In the genomic region with DNA sequence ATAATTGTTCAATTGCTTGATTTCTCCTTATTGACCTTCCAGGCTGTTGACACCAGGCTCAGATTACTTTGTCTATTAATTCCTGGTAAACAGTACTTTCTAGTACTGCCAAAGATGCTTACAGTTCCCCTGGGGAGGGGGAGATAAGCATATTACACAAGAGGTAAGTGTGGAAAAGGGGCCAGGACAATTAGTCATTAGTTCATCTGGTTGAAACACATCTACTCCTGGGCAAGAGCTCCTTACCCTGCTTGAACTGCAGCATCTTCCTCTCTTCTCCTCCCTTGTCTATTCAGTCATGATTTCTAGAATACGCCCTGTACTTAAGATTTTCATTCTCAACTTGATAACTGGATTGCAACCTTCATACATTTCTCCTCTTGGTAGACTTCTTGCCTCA, we compare ENCODE assay signal across 1 cellular context.
TF ChIP-seq lines count a peak whose summit lies in the region.

No MANE protein-coding gene starts in this region.

TF ChIP-seq in GM23338, 12 proteins besides CTCF, POLR2A, EP300 and RAD21 (continued from another document):
- TF ChIP-seq, protein P1, sequence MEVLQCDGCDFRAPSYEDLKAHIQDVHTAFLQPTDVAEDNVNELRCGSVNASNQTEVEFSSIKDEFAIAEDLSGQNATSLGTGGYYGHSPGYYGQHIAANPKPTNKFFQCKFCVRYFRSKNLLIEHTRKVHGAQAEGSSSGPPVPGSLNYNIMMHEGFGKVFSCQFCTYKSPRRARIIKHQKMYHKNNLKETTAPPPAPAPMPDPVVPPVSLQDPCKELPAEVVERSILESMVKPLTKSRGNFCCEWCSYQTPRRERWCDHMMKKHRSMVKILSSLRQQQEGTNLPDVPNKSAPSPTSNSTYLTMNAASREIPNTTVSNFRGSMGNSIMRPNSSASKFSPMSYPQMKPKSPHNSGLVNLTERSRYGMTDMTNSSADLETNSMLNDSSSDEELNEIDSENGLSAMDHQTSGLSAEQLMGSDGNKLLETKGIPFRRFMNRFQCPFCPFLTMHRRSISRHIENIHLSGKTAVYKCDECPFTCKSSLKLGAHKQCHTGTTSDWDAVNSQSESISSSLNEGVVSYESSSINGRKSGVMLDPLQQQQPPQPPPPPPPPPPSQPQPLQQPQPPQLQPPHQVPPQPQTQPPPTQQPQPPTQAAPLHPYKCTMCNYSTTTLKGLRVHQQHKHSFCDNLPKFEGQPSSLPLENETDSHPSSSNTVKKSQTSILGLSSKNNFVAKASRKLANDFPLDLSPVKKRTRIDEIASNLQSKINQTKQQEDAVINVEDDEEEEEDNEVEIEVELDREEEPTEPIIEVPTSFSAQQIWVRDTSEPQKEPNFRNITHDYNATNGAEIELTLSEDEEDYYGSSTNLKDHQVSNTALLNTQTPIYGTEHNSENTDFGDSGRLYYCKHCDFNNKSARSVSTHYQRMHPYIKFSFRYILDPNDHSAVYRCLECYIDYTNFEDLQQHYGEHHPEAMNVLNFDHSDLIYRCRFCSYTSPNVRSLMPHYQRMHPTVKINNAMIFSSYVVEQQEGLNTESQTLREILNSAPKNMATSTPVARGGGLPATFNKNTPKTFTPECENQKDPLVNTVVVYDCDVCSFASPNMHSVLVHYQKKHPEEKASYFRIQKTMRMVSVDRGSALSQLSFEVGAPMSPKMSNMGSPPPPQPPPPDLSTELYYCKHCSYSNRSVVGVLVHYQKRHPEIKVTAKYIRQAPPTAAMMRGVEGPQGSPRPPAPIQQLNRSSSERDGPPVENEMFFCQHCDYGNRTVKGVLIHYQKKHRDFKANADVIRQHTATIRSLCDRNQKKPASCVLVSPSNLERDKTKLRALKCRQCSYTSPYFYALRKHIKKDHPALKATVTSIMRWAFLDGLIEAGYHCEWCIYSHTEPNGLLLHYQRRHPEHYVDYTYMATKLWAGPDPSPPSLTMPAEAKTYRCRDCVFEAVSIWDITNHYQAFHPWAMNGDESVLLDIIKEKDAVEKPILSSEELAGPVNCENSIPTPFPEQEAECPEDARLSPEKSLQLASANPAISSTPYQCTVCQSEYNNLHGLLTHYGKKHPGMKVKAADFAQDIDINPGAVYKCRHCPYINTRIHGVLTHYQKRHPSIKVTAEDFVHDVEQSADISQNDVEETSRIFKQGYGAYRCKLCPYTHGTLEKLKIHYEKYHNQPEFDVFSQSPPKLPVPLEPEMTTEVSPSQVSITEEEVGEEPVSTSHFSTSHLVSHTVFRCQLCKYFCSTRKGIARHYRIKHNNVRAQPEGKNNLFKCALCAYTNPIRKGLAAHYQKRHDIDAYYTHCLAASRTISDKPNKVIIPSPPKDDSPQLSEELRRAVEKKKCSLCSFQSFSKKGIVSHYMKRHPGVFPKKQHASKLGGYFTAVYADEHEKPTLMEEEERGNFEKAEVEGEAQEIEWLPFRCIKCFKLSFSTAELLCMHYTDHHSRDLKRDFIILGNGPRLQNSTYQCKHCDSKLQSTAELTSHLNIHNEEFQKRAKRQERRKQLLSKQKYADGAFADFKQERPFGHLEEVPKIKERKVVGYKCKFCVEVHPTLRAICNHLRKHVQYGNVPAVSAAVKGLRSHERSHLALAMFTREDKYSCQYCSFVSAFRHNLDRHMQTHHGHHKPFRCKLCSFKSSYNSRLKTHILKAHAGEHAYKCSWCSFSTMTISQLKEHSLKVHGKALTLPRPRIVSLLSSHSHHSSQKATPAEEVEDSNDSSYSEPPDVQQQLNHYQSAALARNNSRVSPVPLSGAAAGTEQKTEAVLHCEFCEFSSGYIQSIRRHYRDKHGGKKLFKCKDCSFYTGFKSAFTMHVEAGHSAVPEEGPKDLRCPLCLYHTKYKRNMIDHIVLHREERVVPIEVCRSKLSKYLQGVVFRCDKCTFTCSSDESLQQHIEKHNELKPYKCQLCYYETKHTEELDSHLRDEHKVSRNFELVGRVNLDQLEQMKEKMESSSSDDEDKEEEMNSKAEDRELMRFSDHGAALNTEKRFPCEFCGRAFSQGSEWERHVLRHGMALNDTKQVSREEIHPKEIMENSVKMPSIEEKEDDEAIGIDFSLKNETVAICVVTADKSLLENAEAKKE (CRISPR knock-in tag; IDR thresholded peaks at IDR 0.05): no peak
- TF ChIP-seq NANOG (IDR thresholded peaks at IDR 0.05; ENCODE audit: borderline replicate concordance) (no peak), REST (IDR thresholded peaks at IDR 0.05; ENCODE audit: unreplicated experiment) (no peak), EZH2 (IDR thresholded peaks at IDR 0.05; ENCODE audit: low read depth, unreplicated experiment) (no peak), ZNF331 (CRISPR knock-in tag; IDR thresholded peaks at IDR 0.05; ENCODE audit: low read depth) (no peak), EZH2phosphoT487 (IDR thresholded peaks at IDR 0.05; ENCODE audit: unreplicated experiment) (no peak), POLR2AphosphoS5 (IDR thresholded peaks at IDR 0.05; ENCODE audit: low read depth) (no peak), ETS1 (IDR thresholded peaks at IDR 0.05) (no peak), CREB1 (CRISPR knock-in tag; IDR thresholded peaks at IDR 0.05; ENCODE audit: low read depth) (no peak), STAT1 (IDR thresholded peaks at IDR 0.05; ENCODE audit: unreplicated experiment) (no peak), JUNB (IDR thresholded peaks at IDR 0.05; ENCODE audit: unreplicated experiment) (no peak)
